ENCODE assay signal across 10 cellular contexts in genomic region chr11:11407065-11407737, GRCh38. TPM values are rescaled to one million over a fixed set of nuclear protein-coding genes. Genes with fewer than 3 reads are reported as not detected.
DNase-seq lines count a peak whose midpoint lies in the region; ATAC-seq and TF ChIP-seq lines count a peak whose summit lies in the region.
"Had no signal": no experiment of that assay in that cellular context is flagged by ENCODE, and none has a peak within 500 bp of the region (broad histone marks: within the 10 kb centered on the region; RNA-seq: fewer than 3 reads in every experiment).

No MANE protein-coding gene starts in this region.

- no peaks in the 10 kb centered on the region for H3K36me3 ChIP-seq in upper lobe of left lung
- H3K36me3 ChIP-seq: spleen had no signal

- H3K27me3 ChIP-seq in upper lobe of left lung = no peaks in the 10 kb centered on the region

- TF ChIP-seq CTCF in upper lobe of left lung (IDR thresholded peaks at IDR 0.05) = no peak

- WGBS in upper lobe of left lung, 2 donors = 28 to 36% methylated on average over 9 of the region's 9 CpGs

- no peak; the same call in 2 of the 3 replicates for ATAC-seq in SK-N-SH treated with all-trans-retinoic acid at 6 μM for 48 hours
- ATAC-seq in left colon = peak; percentile 75
- ATAC-seq in upper lobe of left lung (ENCODE audit: low FRiP score in 2 of 2) = peak; percentile 56 to 58
- ATAC-seq in GM19463 (IDR thresholded peaks at IDR 0.05; ENCODE audit: unreplicated experiment) = no peak
- ATAC-seq: stimulated activated memory B cell treated with anti-CD40 and anti-IgM and Interleukin-4, amounts not matched to agents 10 μg/mL and 1 μg/mL and 100 μg/mL, for 72 hours had no signal

- H3K9me3 ChIP-seq in upper lobe of left lung = no peaks in the 10 kb centered on the region
- H3K9me3 ChIP-seq: spleen had no signal

- DNase-seq in NCI-H2029 (lab: John Stamatoyannopoulos, UW) = peak; percentile 96
- DNase-seq in left colon = peak in 1 of 2 donors; percentile 60
- DNase-seq in upper lobe of left lung = peak in 1 of 2 donors; percentile 75
- DNase-seq in stimulated activated CD4-positive, alpha-beta T cell treated with anti-CD3 and anti-CD28 coated beads, Interleukin-15, amount 100 ng/mL, for 24 hours = no peak
- no peak for DNase-seq in NCI-H226
- DNase-seq: mesendoderm, spleen had no signal

- TF ChIP-seq EP300 in upper lobe of left lung (IDR thresholded peaks at IDR 0.05) = no peak

- H3K4me3 ChIP-seq in upper lobe of left lung = no peak overlapping the region
- H3K4me3 ChIP-seq: spleen had no signal

- H3K27ac ChIP-seq in upper lobe of left lung = peak overlapping the region; percentile 2 to 62 (median 22)

- no peak for TF ChIP-seq POLR2A in upper lobe of left lung (IDR thresholded peaks at IDR 0.05)

- intact Hi-C loops in left colon (cut with DNase I, micrococcal nuclease) = no loop called here

- H3K4me1 ChIP-seq in upper lobe of left lung = peaks cover 36 to 63% (median 52%) of the 10 kb centered on the region in 4 donors

TF ChIP-seq in SK-N-SH treated with all-trans-retinoic acid at 6 μM for 48 hours, 23 proteins besides CTCF, POLR2A, EP300 and RAD21:
- TF ChIP-seq TCF4 (CRISPR knock-in tag; IDR thresholded peaks at IDR 0.05; ENCODE audit: borderline replicate concordance) (0 out of 2 replicates have a peak, but pooled peaks have one; percentile 40), PPARA (CRISPR knock-in tag; IDR thresholded peaks at IDR 0.05; ENCODE audit: borderline replicate concordance) (no peak)
- TF ChIP-seq, protein P1, sequence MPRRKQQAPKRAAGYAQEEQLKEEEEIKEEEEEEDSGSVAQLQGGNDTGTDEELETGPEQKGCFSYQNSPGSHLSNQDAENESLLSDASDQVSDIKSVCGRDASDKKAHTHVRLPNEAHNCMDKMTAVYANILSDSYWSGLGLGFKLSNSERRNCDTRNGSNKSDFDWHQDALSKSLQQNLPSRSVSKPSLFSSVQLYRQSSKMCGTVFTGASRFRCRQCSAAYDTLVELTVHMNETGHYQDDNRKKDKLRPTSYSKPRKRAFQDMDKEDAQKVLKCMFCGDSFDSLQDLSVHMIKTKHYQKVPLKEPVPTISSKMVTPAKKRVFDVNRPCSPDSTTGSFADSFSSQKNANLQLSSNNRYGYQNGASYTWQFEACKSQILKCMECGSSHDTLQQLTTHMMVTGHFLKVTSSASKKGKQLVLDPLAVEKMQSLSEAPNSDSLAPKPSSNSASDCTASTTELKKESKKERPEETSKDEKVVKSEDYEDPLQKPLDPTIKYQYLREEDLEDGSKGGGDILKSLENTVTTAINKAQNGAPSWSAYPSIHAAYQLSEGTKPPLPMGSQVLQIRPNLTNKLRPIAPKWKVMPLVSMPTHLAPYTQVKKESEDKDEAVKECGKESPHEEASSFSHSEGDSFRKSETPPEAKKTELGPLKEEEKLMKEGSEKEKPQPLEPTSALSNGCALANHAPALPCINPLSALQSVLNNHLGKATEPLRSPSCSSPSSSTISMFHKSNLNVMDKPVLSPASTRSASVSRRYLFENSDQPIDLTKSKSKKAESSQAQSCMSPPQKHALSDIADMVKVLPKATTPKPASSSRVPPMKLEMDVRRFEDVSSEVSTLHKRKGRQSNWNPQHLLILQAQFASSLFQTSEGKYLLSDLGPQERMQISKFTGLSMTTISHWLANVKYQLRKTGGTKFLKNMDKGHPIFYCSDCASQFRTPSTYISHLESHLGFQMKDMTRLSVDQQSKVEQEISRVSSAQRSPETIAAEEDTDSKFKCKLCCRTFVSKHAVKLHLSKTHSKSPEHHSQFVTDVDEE (CRISPR knock-in tag; IDR thresholded peaks at IDR 0.05) = peak; percentile 57

RNA-seq across cellular contexts. Expression of gene CSNK2A3, which starts 54.2 kb away (rescaled TPM):
- total RNA-seq in left colon (1 to 10 TPM in 1 of 2 donors, under 1 TPM in 1; 0.59 to 1.5 TPM), upper lobe of left lung (10 to 100 TPM in 1 of 6 donors, 1 to 10 TPM in 5; 2.0 to 18.9 (median 5.3) TPM)

Comparison
In these comparisons a context has a peak if more than half of its experiments do, and no peak if none do; other contexts are left out.
1. ATAC-seq: peak in left colon (single experiment) and upper lobe of left lung (2 of 2); none in SK-N-SH treated with all-trans-retinoic acid at 6 μM for 48 hours (single experiment) and GM19463 (single experiment).